ENCODE assay signal across 14 cellular contexts in genomic region chr15:77974098-77974414, GRCh38.
DNase-seq lines count a peak whose midpoint lies in the region; ATAC-seq and TF ChIP-seq lines count a peak whose summit lies in the region.
"Had no signal": no experiment of that assay in that cellular context is flagged by ENCODE, and none has a peak within 500 bp of the region (broad histone marks: within the 10 kb centered on the region; RNA-seq: fewer than 3 reads in every experiment).

No MANE protein-coding gene starts in this region.

- H3K4me3 ChIP-seq in AG10803 (ENCODE audit: low read length) (no peak overlapping the region), LNCaP clone FGC (ENCODE audit: low read depth, low read length) (no peak overlapping the region), esophagus muscularis mucosa (no peak overlapping the region), tibial nerve (no peak overlapping the region)
- H3K4me3 ChIP-seq: PC-9, skin epidermis, vagina had no signal

- no CpG with 5 or more reads among the region's 6 CpGs for WGBS in esophagus muscularis mucosa
- WGBS in tibial nerve, 2 donors, result 20 to 32% methylated on average over 5 to 6 of the region's 6 CpGs

- ATAC-seq in GM18520 (IDR thresholded peaks at IDR 0.05; ENCODE audit: unreplicated experiment) (no peak), HG02981 (IDR thresholded peaks at IDR 0.05; ENCODE audit: unreplicated experiment) (no peak)

- H3K9me3 ChIP-seq in esophagus muscularis mucosa (no peaks in the 10 kb centered on the region), tibial nerve (no peaks in the 10 kb centered on the region)
- H3K9me3 ChIP-seq: vagina had no signal

- TF ChIP-seq EP300 in esophagus muscularis mucosa (IDR thresholded peaks at IDR 0.05) (no peak), tibial nerve (IDR thresholded peaks at IDR 0.05) (no peak)

- H3K27me3 ChIP-seq in esophagus muscularis mucosa (no peaks in the 10 kb centered on the region), tibial nerve (no peaks in the 10 kb centered on the region)
- H3K27me3 ChIP-seq: foreskin keratinocyte, vagina had no signal

- in situ Hi-C loops in KBM-7 (cut with MboI; ENCODE audit: low pct_unique_long_range_greater_than_20kb, low sequenced_read_pairs), result loop anchor here (25.0 kb wide), 1 partner anchor 263 kb away; the partner anchor contains the start of gene ACSBG1

- H3K27ac ChIP-seq in esophagus muscularis mucosa (replicated peaks in 1 of 4) (peak overlapping the region in 3 of 4 donors; percentile 38 to 61 (median 55)), tibial nerve (peak overlapping the region in 1 of 4 donors; percentile 36)
- H3K27ac ChIP-seq: foreskin keratinocyte, PC-9, vagina had no signal

- H3K4me1 ChIP-seq in esophagus muscularis mucosa (peaks cover 21 to 28% (median 27%) of the 10 kb centered on the region in 4 donors), tibial nerve (peaks cover 0 to 29% (median 5%) of the 10 kb centered on the region in 4 donors)

- TF ChIP-seq CTCF in AG10803 (conservative IDR thresholded peaks at IDR 0.05; ENCODE audit: low read length) (no peak), LNCaP clone FGC (IDR thresholded peaks at IDR 0.05; ENCODE audit: control insufficient read depth, extremely low read depth, insufficient read depth) (no peak), esophagus muscularis mucosa (IDR thresholded peaks at IDR 0.05) (no peak), tibial nerve (IDR thresholded peaks at IDR 0.05) (no peak)

- DNase-seq in AG10803 (ENCODE audit: low read depth) (peak; percentile 77), LNCaP clone FGC (ENCODE audit: low read depth) (peak; percentile 14), esophagus muscularis mucosa (ENCODE audit: extremely low spot score) (no peak), mucosa of gallbladder (ENCODE audit: low spot score) (peak; percentile 67), tibial nerve (ENCODE audit: low spot score in 2 of 2) (no peak), KBM-7 (no peak)
- DNase-seq: activated T-cell treated with anti-CD3 and anti-CD28 coated beads for 4 hours; CD8-positive, alpha-beta memory T cell had no signal

- intact Hi-C loops in esophagus muscularis mucosa (cut with DNase I), result no loop called here

- no peak for TF ChIP-seq POLR2A in esophagus muscularis mucosa (IDR thresholded peaks at IDR 0.05; ENCODE audit: low read depth)
- TF ChIP-seq POLR2A in tibial nerve (IDR thresholded peaks at IDR 0.05), result no peak

- H3K36me3 ChIP-seq in esophagus muscularis mucosa (no peaks in the 10 kb centered on the region), tibial nerve (no peaks in the 10 kb centered on the region)
- H3K36me3 ChIP-seq: vagina had no signal

Comparison
In these comparisons a context has a peak if more than half of its experiments do, and no peak if none do; other contexts are left out.
1. DNase-seq: peak in AG10803 (single experiment), LNCaP clone FGC (single experiment) and mucosa of gallbladder (single experiment); none in esophagus muscularis mucosa (single experiment), tibial nerve (0 of 2) and KBM-7 (single experiment).